In the genomic region with DNA sequence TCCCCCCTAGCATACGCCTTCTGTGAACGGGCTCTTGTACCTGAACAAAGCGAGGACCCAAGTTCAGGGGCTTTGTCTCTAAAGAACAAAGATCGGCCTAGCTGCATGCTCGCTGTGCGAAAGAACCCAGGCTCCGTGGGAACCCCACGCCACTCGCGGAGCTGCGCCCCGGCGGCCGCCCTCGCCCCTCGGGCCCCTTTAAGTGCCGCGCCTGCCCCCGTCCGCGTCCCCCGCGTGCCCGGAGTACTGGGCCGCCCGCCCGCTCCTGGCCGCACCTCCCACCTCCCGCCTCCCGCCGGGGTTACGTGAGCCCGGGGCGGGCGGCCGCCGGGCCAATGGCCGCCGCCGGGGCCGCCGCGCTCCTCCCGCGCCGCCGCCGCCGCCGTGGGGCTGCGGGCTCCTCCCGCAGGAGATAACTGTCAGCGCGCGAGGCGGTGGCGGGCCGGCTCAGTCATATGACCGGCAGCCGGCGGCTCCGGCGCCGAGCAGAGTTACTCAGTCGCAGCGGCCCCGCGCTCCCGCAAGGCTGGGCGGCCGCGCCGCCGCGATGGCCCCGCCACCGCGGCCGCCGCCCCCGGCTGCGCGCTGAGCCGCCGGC, we compare ENCODE assay signal across 8 cellular contexts. TPM values are rescaled to one million over a fixed set of nuclear protein-coding genes. Genes with fewer than 3 reads are reported as not detected.
DNase-seq lines count a peak whose midpoint lies in the region; ATAC-seq, FAIRE-seq and TF ChIP-seq lines count a peak whose summit lies in the region.

A gene (plus strand): TSS at position 450 of the 598 bp plus-strand sequence. CDS start 187 bp downstream, outside the sequence.

- intact Hi-C loops in T-helper 2 cell treated with Interferon-gamma antibody and Interleukin-4, amounts not matched to agents 100 ng/mL and 5 ng/mL, for 36 hours (cut with micrococcal nuclease) = loop anchor here (1.0 to 5.0 kb wide), 8 partner anchors 10 to 434 kb away; a partner anchor contains a TSS

- TF ChIP-seq CTCF in astrocyte of the spinal cord (IDR thresholded peaks at IDR 0.05; ENCODE audit: low read depth, low read length) = no peak
- TF ChIP-seq CTCF in retinal pigment epithelial cell (conservative IDR thresholded peaks at IDR 0.05; ENCODE audit: low read depth, low read length) = no peak

- in situ Hi-C loops in astrocyte of the spinal cord (cut with HindIII; ENCODE audit: low sequenced_read_pairs) = no loop called here

- no peak for FAIRE-seq in GM12891 (lab: Jason Lieb, UNC)

- H3K4me3 ChIP-seq in astrocyte of the spinal cord (ENCODE audit: low read depth, low read length) (peak within 1 kb of the TSS; percentile 83), retinal pigment epithelial cell (ENCODE audit: low read length) (peak within 1 kb of the TSS; percentile 92)

- TF ChIP-seq POLR2A in GM12891 (IDR thresholded peaks at IDR 0.05; ENCODE audit: low read depth, low read length) = no peak

- DNase-seq in GM12891 (ENCODE audit: insufficient read length, low spot score) (peak; percentile 53), NCI-H1092 (lab: John Stamatoyannopoulos, UW) (peak; percentile 79), astrocyte of the spinal cord (ENCODE audit: low read depth, low spot score) (peak; percentile 73), hypothalamus (lab: John Stamatoyannopoulos, UW) (peak; percentile 4 to 91 (median 76)), retinal pigment epithelial cell (ENCODE audit: low read depth) (no peak), OCI-M2 (lab: John Stamatoyannopoulos, UW; ENCODE audit: unreplicated experiment) (no peak)

- peak; percentile 85 for ATAC-seq in HG02571 (IDR thresholded peaks at IDR 0.05; ENCODE audit: unreplicated experiment)

TF ChIP-seq in GM12891, 5 proteins besides CTCF, POLR2A, EP300 and RAD21:
- TF ChIP-seq TAF1 (IDR thresholded peaks at IDR 0.05; ENCODE audit: low read depth, low read length) (no peak), PAX5 (IDR thresholded peaks at IDR 0.05; ENCODE audit: insufficient read depth, low read length, severe bottlenecking) (no peak), POU2F2 (IDR thresholded peaks at IDR 0.05; ENCODE audit: low read depth, low read length) (no peak), SPI1 (IDR thresholded peaks at IDR 0.05; ENCODE audit: low read depth, low read length) (no peak), POLR2AphosphoS5 (IDR thresholded peaks at IDR 0.05; ENCODE audit: low read depth, low read length) (no peak)

RNA-seq across cellular contexts. Expression of the gene that starts here (rescaled TPM):
- 0.09 TPM for polyA plus RNA-seq in GM12891 (2012; ENCODE audit: low read depth, missing spikeins)
- total RNA-seq in T-helper 2 cell treated with Interferon-gamma antibody and Interleukin-4, amounts not matched to agents 100 ng/mL and 5 ng/mL, for 36 hours = 14.4 and 15.1 TPM in 2 replicates

Comparison
In these comparisons a context has a peak if more than half of its experiments do, and no peak if none do; other contexts are left out.
1. DNase-seq: peak in GM12891 (single experiment), NCI-H1092 (single experiment), astrocyte of the spinal cord (single experiment) and hypothalamus (51 of 51); none in retinal pigment epithelial cell (single experiment) and OCI-M2 (single experiment).